Comparison of ENCODE assay signal across 28 cellular contexts in the genomic region with DNA sequence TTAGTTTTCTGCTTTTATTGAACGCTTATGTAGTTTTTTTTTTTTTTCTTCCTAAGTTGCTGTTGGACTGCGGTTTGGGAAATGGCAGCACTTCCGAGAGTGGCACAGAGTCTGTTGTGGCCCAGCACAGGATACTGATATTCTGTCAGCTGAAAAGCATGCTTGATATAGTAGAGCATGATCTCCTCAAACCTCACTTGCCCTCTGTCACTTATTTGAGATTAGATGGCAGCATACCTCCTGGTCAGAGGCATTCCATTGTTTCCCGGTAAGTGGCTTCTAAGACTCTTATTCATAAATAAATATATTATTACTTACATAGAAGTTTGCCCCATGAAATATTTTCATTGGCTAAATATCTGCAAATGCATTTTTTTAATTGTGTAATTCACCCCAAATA.
A peak's percentile ranks its signal among the peaks of the same experiment; 100 is the strongest.
DNase-seq lines count a peak whose midpoint lies in the region; ATAC-seq and TF ChIP-seq lines count a peak whose summit lies in the region.
"Had no signal": no experiment of that assay in that cellular context is flagged by ENCODE, and none has a peak within 500 bp of the region (broad histone marks: within the 10 kb centered on the region; RNA-seq: fewer than 3 reads in every experiment).

No MANE protein-coding gene starts in this region.

- peaks cover 96% of the 10 kb centered on the region for H3K36me3 Mint-ChIP-seq in activated T-cell treated with anti-CD3 and anti-CD28 coated beads, Interleukin-2, amount 50 U/mL, for 24 hours (ENCODE audit: low read depth)

- H3K27me3 Mint-ChIP-seq in activated T-cell treated with anti-CD3 and anti-CD28 coated beads, Interleukin-2, amount 50 U/mL, for 24 hours = no peaks in the 10 kb centered on the region

- H3K27me3 ChIP-seq in left lung = no peaks in the 10 kb centered on the region
- H3K27me3 ChIP-seq: BLaER1 treated with 17β-estradiol and CSF1 and Interleukin-3, amounts not matched to agents 10 nM and 100 nM; body of pancreas; MG63; tibial nerve had no signal

- H3K27ac ChIP-seq in left lung = no peak overlapping the region
- H3K27ac ChIP-seq: BLaER1 treated with 17β-estradiol and CSF1 and Interleukin-3, amounts not matched to agents 10 nM and 100 nM; body of pancreas; prostate gland; tibial nerve had no signal

- no peak overlapping the region for H3K4me3 ChIP-seq in left lung
- H3K4me3 ChIP-seq: BLaER1 treated with 17β-estradiol and CSF1 and Interleukin-3, amounts not matched to agents 10 nM and 100 nM; body of pancreas; GM23338; MG63; prostate gland; tibial nerve had no signal

- H3K4me1 Mint-ChIP-seq in activated T-cell treated with anti-CD3 and anti-CD28 coated beads, Interleukin-2, amount 50 U/mL, for 24 hours (ENCODE audit: low read depth) = peaks cover 8% of the 10 kb centered on the region
- H3K4me1 Mint-ChIP-seq: GM23338, immature natural killer cell had no signal

- H3K4me3 Mint-ChIP-seq in activated T-cell treated with anti-CD3 and anti-CD28 coated beads, Interleukin-2, amount 50 U/mL, for 24 hours = no peak overlapping the region
- H3K4me3 Mint-ChIP-seq: GM23338, immature natural killer cell had no signal

- H3K9me3 ChIP-seq in left lung = no peaks in the 10 kb centered on the region
- H3K9me3 ChIP-seq: BLaER1 treated with 17β-estradiol and CSF1 and Interleukin-3, amounts not matched to agents 10 nM and 100 nM; body of pancreas; MG63; prostate gland; tibial nerve had no signal

- no peak overlapping the region for H3K27ac Mint-ChIP-seq in activated T-cell treated with anti-CD3 and anti-CD28 coated beads, Interleukin-2, amount 50 U/mL, for 24 hours
- H3K27ac Mint-ChIP-seq: GM23338, immature natural killer cell had no signal

- H3K4me1 ChIP-seq in left lung = no peaks in the 10 kb centered on the region
- H3K4me1 ChIP-seq: BLaER1 treated with 17β-estradiol and CSF1 and Interleukin-3, amounts not matched to agents 10 nM and 100 nM; prostate gland; tibial nerve had no signal

- TF ChIP-seq CTCF in left lung (IDR thresholded peaks at IDR 0.05) (no peak), GM10266 (IDR thresholded peaks at IDR 0.05; ENCODE audit: control insufficient read depth, insufficient read depth, low read depth, missing control alignments) (no peak)

- ATAC-seq in left lung (peak; percentile 65), HG02642 (IDR thresholded peaks at IDR 0.05; ENCODE audit: poor library complexity, unreplicated experiment) (no peak)
- ATAC-seq: activated CD4-positive, CD25-positive, alpha-beta regulatory T cell treated with anti-CD3 and anti-CD28 coated beads, Interleukin-2, amount 50 U/mL, for 24 hours; body of pancreas; GM23338; sciatic nerve had no signal

- no peaks in the 10 kb centered on the region for H3K9me3 Mint-ChIP-seq in activated T-cell treated with anti-CD3 and anti-CD28 coated beads, Interleukin-2, amount 50 U/mL, for 24 hours
- H3K9me3 Mint-ChIP-seq: GM23338, immature natural killer cell had no signal

- intact Hi-C loops in left lung (cut with DNase I) = no loop called here

- H3K36me3 ChIP-seq in left lung = peaks cover 0 to 94% of the 10 kb centered on the region in 2 donors
- H3K36me3 ChIP-seq: prostate gland had no signal

- DNase-seq in AG08395 (ENCODE audit: low spot score) = peak; percentile 22
- peak; percentile 7 for DNase-seq in GM04503 (ENCODE audit: low read depth)
- DNase-seq in amniotic epithelial cell (ENCODE audit: low read depth) = peak; percentile 19
- no peak for DNase-seq in left lung
- DNase-seq in NCI-H524 treated with DMSO at 0.1 percent for 48 hours (lab: John Stamatoyannopoulos, UW) = no peak
- DNase-seq in activated T-cell treated with anti-CD3 and anti-CD28 coated beads, Interleukin-2, amount 50 U/mL, for 24 hours = no peak
- DNase-seq in GM10266 (ENCODE audit: extremely low spot score) = no peak
- DNase-seq: activated CD4-positive, alpha-beta T cell treated with anti-CD3 and anti-CD28 coated beads, Interleukin-2, amount 50 U/mL, for 48 hours; activated naive CD4-positive, alpha-beta T cell treated with Interleukin-2 at 50 U/mL for 16 hours; body of pancreas; GF-D8; immature natural killer cell; KBM-7; mesendoderm; NCI-H1105 treated with DMSO at 0.1 percent for 48 hours; NCI-H2029; NCI-H524; NK-92 treated with Interleukin-12 subunit alpha and Interleukin-12 subunit beta, amount 100 ng/mL, for 24 hours; stimulated activated CD4-positive, alpha-beta T cell treated with anti-CD3 and anti-CD28 coated beads, Interleukin-12 subunit alpha, Interleukin-12 subunit beta, amount 100 ng/mL, for 4 hours; stimulated activated CD4-positive, alpha-beta T cell treated with anti-CD3 and anti-CD28 coated beads, Interleukin-2, amount 100 ng/mL, for 48 hours had no signal

Comparison
In these comparisons a context has a peak if more than half of its experiments do, and no peak if none do; other contexts are left out.
1. DNase-seq: peak in AG08395 (single experiment), GM04503 (single experiment) and amniotic epithelial cell (single experiment); none in left lung (0 of 2), NCI-H524 treated with DMSO at 0.1 percent for 48 hours (single experiment), activated T-cell treated with anti-CD3 and anti-CD28 coated beads, Interleukin-2, amount 50 U/mL, for 24 hours (single experiment) and GM10266 (single experiment).